Comparison of ENCODE assay signal across 28 cellular contexts in genomic region chr5:135443329-135443960, GRCh38. TPM values are rescaled to one million over a fixed set of nuclear protein-coding genes. Genes with fewer than 3 reads are reported as not detected.
DNase-seq lines count a peak whose midpoint lies in the region; ATAC-seq and TF ChIP-seq lines count a peak whose summit lies in the region.
"Had no signal": no experiment of that assay in that cellular context is flagged by ENCODE, and none has a peak within 500 bp of the region (broad histone marks: within the 10 kb centered on the region; RNA-seq: fewer than 3 reads in every experiment).

No MANE protein-coding gene starts in this region.

- no peaks in the 10 kb centered on the region for H3K27me3 ChIP-seq in upper lobe of left lung
- H3K27me3 ChIP-seq: cardiac muscle cell, neutrophil, uterus had no signal

- BruUV-seq in Calu3 (replicated peaks; lab: Mats Ljungman, UMichigan): no TSS peak

- no peaks in the 10 kb centered on the region for H3K9me3 ChIP-seq in upper lobe of left lung
- H3K9me3 ChIP-seq: neutrophil, psoas muscle, uterus had no signal

- H3K36me3 ChIP-seq in upper lobe of left lung: no peaks in the 10 kb centered on the region
- H3K36me3 ChIP-seq: cardiac muscle cell, neutrophil, uterus had no signal

- CTCF ChIA-PET in activated CD8-positive, alpha-beta memory T cell treated with anti-CD3 and anti-CD28 coated beads, Interleukin-2, amount 10 ng/mL, durations not matched to agents 7 days and 5 days (lab: Charles Lee): no interaction called here
- CTCF ChIA-PET in Calu3 (lab: Charles Lee): interaction anchor here (1.2 kb wide), 1 partner anchor 110 kb away, joined by 3 read pairs; no protein-coding TSS in a partner anchor

- TF ChIP-seq CTCF in upper lobe of left lung (IDR thresholded peaks at IDR 0.05) (no peak), Calu3 (IDR thresholded peaks at IDR 0.05; ENCODE audit: unreplicated experiment) (no peak)

- peak overlapping the region in 3 of 4 donors; percentile 6 to 14 (median 10) for H3K27ac ChIP-seq in upper lobe of left lung
- H3K27ac ChIP-seq: cardiac muscle cell, neutrophil, psoas muscle, uterus had no signal

- intact Hi-C loops in Calu3 (cut with micrococcal nuclease; ENCODE audit: unreplicated experiment): no loop called here

- H3K27ac Mint-ChIP-seq in activated CD8-positive, alpha-beta memory T cell treated with anti-CD3 and anti-CD28 coated beads, Interleukin-2, amount 10 ng/mL, durations not matched to agents 7 days and 5 days: no peak overlapping the region
- H3K27ac Mint-ChIP-seq in Calu3 (ENCODE audit: unreplicated experiment): no peak overlapping the region
- H3K27ac Mint-ChIP-seq: activated CD4-positive, alpha-beta T cell treated with anti-CD3 and anti-CD28 coated beads, Interleukin-2, amount 10 ng/mL, durations not matched to agents 24 days and 14 days; activated naive CD4-positive, alpha-beta T cell treated with anti-CD3 and anti-CD28 coated beads, Interleukin-2, amount 50 U/mL, for 24 hours; HFFc6; IgD-negative memory B cell had no signal

- H3K9me3 Mint-ChIP-seq in activated CD8-positive, alpha-beta memory T cell treated with anti-CD3 and anti-CD28 coated beads, Interleukin-2, amount 10 ng/mL, durations not matched to agents 7 days and 5 days (ENCODE audit: low read depth): no peaks in the 10 kb centered on the region
- no peaks in the 10 kb centered on the region for H3K9me3 Mint-ChIP-seq in Calu3 (ENCODE audit: low read depth, unreplicated experiment)
- H3K9me3 Mint-ChIP-seq: activated CD4-positive, alpha-beta T cell treated with anti-CD3 and anti-CD28 coated beads, Interleukin-2, amount 10 ng/mL, durations not matched to agents 24 days and 14 days; activated naive CD4-positive, alpha-beta T cell treated with anti-CD3 and anti-CD28 coated beads, Interleukin-2, amount 50 U/mL, for 24 hours; HFFc6 had no signal

- H3K27me3 Mint-ChIP-seq in activated CD8-positive, alpha-beta memory T cell treated with anti-CD3 and anti-CD28 coated beads, Interleukin-2, amount 10 ng/mL, durations not matched to agents 7 days and 5 days: peaks cover 2% of the 10 kb centered on the region
- H3K27me3 Mint-ChIP-seq in Calu3 (ENCODE audit: unreplicated experiment): peaks cover 56% of the 10 kb centered on the region
- H3K27me3 Mint-ChIP-seq: activated naive CD4-positive, alpha-beta T cell treated with anti-CD3 and anti-CD28 coated beads, Interleukin-2, amount 50 U/mL, for 24 hours had no signal

- peaks cover 7 to 26% (median 17%) of the 10 kb centered on the region in 4 donors for H3K4me1 ChIP-seq in upper lobe of left lung
- H3K4me1 ChIP-seq: uterus had no signal

- no peak overlapping the region for H3K4me3 Mint-ChIP-seq in activated CD8-positive, alpha-beta memory T cell treated with anti-CD3 and anti-CD28 coated beads, Interleukin-2, amount 10 ng/mL, durations not matched to agents 7 days and 5 days
- no peak overlapping the region for H3K4me3 Mint-ChIP-seq in Calu3 (ENCODE audit: low read depth, unreplicated experiment)
- H3K4me3 Mint-ChIP-seq: activated CD4-positive, alpha-beta T cell treated with anti-CD3 and anti-CD28 coated beads, Interleukin-2, amount 10 ng/mL, durations not matched to agents 24 days and 14 days; activated naive CD4-positive, alpha-beta T cell treated with anti-CD3 and anti-CD28 coated beads, Interleukin-2, amount 50 U/mL, for 24 hours; HFFc6; IgD-negative memory B cell had no signal

- peak; percentile 33 for DNase-seq in activated CD8-positive, alpha-beta memory T cell treated with anti-CD3 and anti-CD28 coated beads for 24 hours
- DNase-seq in activated CD8-positive, alpha-beta memory T cell treated with anti-CD3 and anti-CD28 coated beads, Interleukin-2, amount 50 U/mL, for 4 hours: no peak
- peak; percentile 11 for DNase-seq in activated CD8-positive, alpha-beta memory T cell treated with anti-CD3 and anti-CD28 coated beads, Interleukin-2, amount 10 ng/mL, durations not matched to agents 7 days and 5 days
- DNase-seq in mesenteric fat pad (ENCODE audit: low spot score) (peak; percentile 41), upper lobe of left lung (no peak), Calu3 (no peak), GM19240 (ENCODE audit: insufficient read length, low spot score) (no peak)
- DNase-seq in activated T-cell treated with anti-CD3 and anti-CD28 coated beads, Interleukin-2, amount 50 U/mL, for 1 hour: no peak
- DNase-seq: ACHN; activated CD4-positive, alpha-beta T cell treated with anti-CD3 and anti-CD28 coated beads, Interleukin-2, amount 10 ng/mL, durations not matched to agents 24 days and 14 days; COR-L47; dermis blood vessel endothelial cell; DND-41; HFFc6; mammary epithelial cell; NCI-H1105; NCI-H1930; NCI-H526 treated with DMSO at 0.1 percent for 48 hours; psoas muscle; stimulated activated CD4-positive, alpha-beta T cell treated with anti-CD3 and anti-CD28 coated beads, Interleukin-1b, Interleukin-23, amount 100 ng/mL, for 48 hours; T-helper 2 cell; uterus had no signal

- TF ChIP-seq POLR2A in upper lobe of left lung (IDR thresholded peaks at IDR 0.05): no peak

- no peak for ATAC-seq in activated CD8-positive, alpha-beta memory T cell treated with anti-CD3 and anti-CD28 coated beads, Interleukin-2, amount 10 ng/mL, durations not matched to agents 7 days and 5 days
- ATAC-seq in upper lobe of left lung (ENCODE audit: low FRiP score in 2 of 2): no peak
- ATAC-seq: psoas muscle, SK-N-SH treated with all-trans-retinoic acid at 6 μM for 48 hours had no signal

- TF ChIP-seq EP300 in upper lobe of left lung (IDR thresholded peaks at IDR 0.05): no peak

- 51 to 61% methylated on average over 6 of the region's 6 CpGs for WGBS in upper lobe of left lung, 2 donors

- no peak overlapping the region for H3K4me3 ChIP-seq in upper lobe of left lung
- H3K4me3 ChIP-seq: cardiac muscle cell, psoas muscle, skin epidermis, uterus had no signal

- H3K4me1 Mint-ChIP-seq in activated CD8-positive, alpha-beta memory T cell treated with anti-CD3 and anti-CD28 coated beads, Interleukin-2, amount 10 ng/mL, durations not matched to agents 7 days and 5 days: no peaks in the 10 kb centered on the region
- peaks cover 6% of the 10 kb centered on the region for H3K4me1 Mint-ChIP-seq in Calu3 (ENCODE audit: low read depth, unreplicated experiment)
- H3K4me1 Mint-ChIP-seq: activated CD4-positive, alpha-beta T cell treated with anti-CD3 and anti-CD28 coated beads, Interleukin-2, amount 10 ng/mL, durations not matched to agents 24 days and 14 days; activated naive CD4-positive, alpha-beta T cell treated with anti-CD3 and anti-CD28 coated beads, Interleukin-2, amount 50 U/mL, for 24 hours had no signal

- no peaks in the 10 kb centered on the region for H3K36me3 Mint-ChIP-seq in activated CD8-positive, alpha-beta memory T cell treated with anti-CD3 and anti-CD28 coated beads, Interleukin-2, amount 10 ng/mL, durations not matched to agents 7 days and 5 days
- peaks cover 4% of the 10 kb centered on the region for H3K36me3 Mint-ChIP-seq in Calu3 (ENCODE audit: insufficient read depth, unreplicated experiment)
- H3K36me3 Mint-ChIP-seq: activated naive CD4-positive, alpha-beta T cell treated with anti-CD3 and anti-CD28 coated beads, Interleukin-2, amount 50 U/mL, for 24 hours; IgD-negative memory B cell had no signal

RNA-seq across cellular contexts. Expression of gene DCANP1, which starts 3.7 kb away (rescaled TPM):
- not detected for total RNA-seq in activated CD8-positive, alpha-beta memory T cell treated with anti-CD3 and anti-CD28 coated beads, Interleukin-2, amount 10 ng/mL, durations not matched to agents 7 days and 5 days
- total RNA-seq in mesenteric fat pad (not detected), upper lobe of left lung (1 to 10 TPM in 1 of 6 donors, under 1 TPM in 3, not detected in 2; 0.11 to 1.0 (median 0.27) TPM), Calu3 (2022) (not detected in 2 replicates)
- total RNA-seq: activated CD4-positive, alpha-beta T cell treated with anti-CD3 and anti-CD28 coated beads, Interleukin-2, amount 10 ng/mL, durations not matched to agents 24 days and 14 days; cardiac muscle cell; dermis blood vessel endothelial cell; HFFc6; mammary epithelial cell; psoas muscle; uterus had no signal

RNA-seq across cellular contexts. Expression of gene TIFAB, which starts 8.7 kb away (rescaled TPM):
- total RNA-seq in activated CD8-positive, alpha-beta memory T cell treated with anti-CD3 and anti-CD28 coated beads, Interleukin-2, amount 10 ng/mL, durations not matched to agents 7 days and 5 days: not detected
- total RNA-seq in mesenteric fat pad: not detected
- under 1 TPM in 2 of 6 donors, not detected in 4; 0.23 to 0.24 TPM for total RNA-seq in upper lobe of left lung
- total RNA-seq in Calu3 (2022): not detected in 2 replicates
- total RNA-seq: activated CD4-positive, alpha-beta T cell treated with anti-CD3 and anti-CD28 coated beads, Interleukin-2, amount 10 ng/mL, durations not matched to agents 24 days and 14 days; cardiac muscle cell; dermis blood vessel endothelial cell; HFFc6; mammary epithelial cell; psoas muscle had no signal

RNA-seq across cellular contexts. Expression of gene MACROH2A1, which starts 44.4 kb away (rescaled TPM):
- total RNA-seq in activated CD8-positive, alpha-beta memory T cell treated with anti-CD3 and anti-CD28 coated beads, Interleukin-2, amount 10 ng/mL, durations not matched to agents 7 days and 5 days: 100 to 1,000 TPM; 281 to 327 TPM
- total RNA-seq in mesenteric fat pad (170 TPM), upper lobe of left lung (100 to 1,000 TPM; 232 to 690 (median 355) TPM), Calu3 (2022) (365 and 368 TPM in 2 replicates)

Comparison
In these comparisons a context has a peak if more than half of its experiments do, and no peak if none do; other contexts are left out.
1. DNase-seq: peak in activated CD8-positive, alpha-beta memory T cell treated with anti-CD3 and anti-CD28 coated beads for 24 hours (single experiment), activated CD8-positive, alpha-beta memory T cell treated with anti-CD3 and anti-CD28 coated beads, Interleukin-2, amount 10 ng/mL, durations not matched to agents 7 days and 5 days (single experiment) and mesenteric fat pad (single experiment); none in activated CD8-positive, alpha-beta memory T cell treated with anti-CD3 and anti-CD28 coated beads, Interleukin-2, amount 50 U/mL, for 4 hours (single experiment), upper lobe of left lung (0 of 2), Calu3 (single experiment), GM19240 (single experiment) and activated T-cell treated with anti-CD3 and anti-CD28 coated beads, Interleukin-2, amount 50 U/mL, for 1 hour (single experiment).